ENCODE assay signal across 10 cellular contexts in the genomic region with DNA sequence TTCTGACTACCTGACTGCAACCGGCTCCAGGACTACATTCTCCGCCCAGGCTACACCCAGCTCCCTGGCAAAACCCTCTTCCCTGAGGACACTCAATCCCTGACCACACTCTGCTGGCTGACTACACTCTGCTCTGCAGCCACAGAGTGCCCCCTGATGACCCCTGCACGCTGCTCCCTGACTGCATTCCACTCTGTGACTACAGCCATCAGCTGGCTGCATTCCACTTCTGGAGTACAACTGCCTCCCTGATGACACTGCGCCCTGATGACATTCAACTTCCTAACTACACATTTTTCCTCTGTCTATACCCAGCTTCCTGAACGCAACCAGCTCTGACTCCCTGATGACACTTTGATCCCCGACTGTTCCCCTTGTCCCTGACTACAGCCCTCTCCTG.
DNase-seq lines count a peak whose midpoint lies in the region; ATAC-seq and TF ChIP-seq lines count a peak whose summit lies in the region.
"Had no signal": no experiment of that assay in that cellular context is flagged by ENCODE, and none has a peak within 500 bp of the region (broad histone marks: within the 10 kb centered on the region; RNA-seq: fewer than 3 reads in every experiment).

No MANE protein-coding gene starts in this region.

- no peak for TF ChIP-seq POLR2A in right lobe of liver (IDR thresholded peaks at IDR 0.05)

- WGBS in right lobe of liver (ENCODE audit: insufficient coverage, low coverage, low lambda C conversion rate, missing lambda C conversion rate) = 14% methylated on average over 5 of the region's 6 CpGs

- H3K27me3 ChIP-seq in right atrium auricular region (no peaks in the 10 kb centered on the region), right lobe of liver (no peaks in the 10 kb centered on the region), ascending aorta (no peaks in the 10 kb centered on the region)
- H3K27me3 ChIP-seq in effector memory CD4-positive, alpha-beta T cell (replicated peaks; ENCODE audit: control insufficient read depth, insufficient read depth, low read length, poor library complexity, severe bottlenecking) = no peaks in the 10 kb centered on the region

- H3K27ac ChIP-seq in right atrium auricular region (no peak overlapping the region), right lobe of liver (no peak overlapping the region), ascending aorta (no peak overlapping the region)
- H3K27ac ChIP-seq in effector memory CD4-positive, alpha-beta T cell (ENCODE audit: insufficient read depth, low read length, poor library complexity, severe bottlenecking) = no peak overlapping the region
- H3K27ac ChIP-seq: RWPE1 had no signal

- no peaks in the 10 kb centered on the region for H3K4me1 ChIP-seq in right atrium auricular region
- H3K4me1 ChIP-seq in right lobe of liver = no peaks in the 10 kb centered on the region
- H3K4me1 ChIP-seq in effector memory CD4-positive, alpha-beta T cell (ENCODE audit: control insufficient read depth, insufficient read depth, low read length, poor library complexity, severe bottlenecking) = no peaks in the 10 kb centered on the region
- no peaks in the 10 kb centered on the region for H3K4me1 ChIP-seq in ascending aorta

- DNase-seq in Right ventricle myocardium superior = peak; percentile 48
- DNase-seq in right atrium auricular region (ENCODE audit: low spot score) = no peak
- DNase-seq in ecto neural progenitor cell (ENCODE audit: low spot score) = peak; percentile 76
- peak in 2 of 3 donors; percentile 26 to 51 for DNase-seq in right lobe of liver
- no peak for DNase-seq in NK-92 treated with Interleukin-12 subunit alpha and Interleukin-12 subunit beta, amount 100 ng/mL, for 24 hours (lab: John Stamatoyannopoulos, UW)
- no peak for DNase-seq in effector memory CD4-positive, alpha-beta T cell
- DNase-seq in NCI-H510A treated with DMSO at 0.1 percent for 48 hours (lab: John Stamatoyannopoulos, UW) = no peak
- no peak for DNase-seq in ascending aorta (ENCODE audit: low spot score in 2 of 2)
- DNase-seq: NCI-H1105 treated with DMSO at 0.1 percent for 48 hours had no signal

- H3K4me3 ChIP-seq in right atrium auricular region = no peak overlapping the region
- H3K4me3 ChIP-seq in right lobe of liver = no peak overlapping the region
- no peak overlapping the region for H3K4me3 ChIP-seq in effector memory CD4-positive, alpha-beta T cell (ENCODE audit: insufficient read depth, low read depth, low read length, poor library complexity, severe bottlenecking)
- H3K4me3 ChIP-seq in ascending aorta = no peak overlapping the region

- TF ChIP-seq CTCF in right atrium auricular region (IDR thresholded peaks at IDR 0.05) (no peak), right lobe of liver (IDR thresholded peaks at IDR 0.05) (no peak), ascending aorta (IDR thresholded peaks at IDR 0.05) (no peak)

- H3K36me3 ChIP-seq in right atrium auricular region = no peaks in the 10 kb centered on the region
- H3K36me3 ChIP-seq in right lobe of liver = no peaks in the 10 kb centered on the region
- H3K36me3 ChIP-seq in effector memory CD4-positive, alpha-beta T cell (ENCODE audit: control insufficient read depth, insufficient read depth, low read length) = no peaks in the 10 kb centered on the region
- H3K36me3 ChIP-seq in ascending aorta = no peaks in the 10 kb centered on the region

- intact Hi-C loops in Right ventricle myocardium superior (cut with DNase I) = no loop called here
- intact Hi-C loops in right lobe of liver (cut with DNase I) = no loop called here
- intact Hi-C loops in ascending aorta (cut with DNase I) = no loop called here

- ATAC-seq in Right ventricle myocardium superior (ENCODE audit: poor library complexity) (peak; percentile 78), right lobe of liver (peak; percentile 45 to 82 (median 73))

- H3K9me3 ChIP-seq in right atrium auricular region = no peaks in the 10 kb centered on the region
- H3K9me3 ChIP-seq in right lobe of liver = no peaks in the 10 kb centered on the region
- H3K9me3 ChIP-seq in effector memory CD4-positive, alpha-beta T cell (ENCODE audit: control insufficient read depth, low read length) = no peaks in the 10 kb centered on the region
- no peaks in the 10 kb centered on the region for H3K9me3 ChIP-seq in ascending aorta

Comparison
In these comparisons a context has a peak if more than half of its experiments do, and no peak if none do; other contexts are left out.
1. DNase-seq: peak in Right ventricle myocardium superior (single experiment), ecto neural progenitor cell (single experiment) and right lobe of liver (2 of 3); none in right atrium auricular region (single experiment), NK-92 treated with Interleukin-12 subunit alpha and Interleukin-12 subunit beta, amount 100 ng/mL, for 24 hours (single experiment), effector memory CD4-positive, alpha-beta T cell (0 of 3), NCI-H510A treated with DMSO at 0.1 percent for 48 hours (single experiment) and ascending aorta (0 of 2).